26 cellular contexts compared by ENCODE assay signal in genomic region chr2:25283921-25284320, GRCh38. TPM values are rescaled to one million over a fixed set of nuclear protein-coding genes. Genes with fewer than 3 reads are reported as not detected.
DNase-seq lines count a peak whose midpoint lies in the region; ATAC-seq and TF ChIP-seq lines count a peak whose summit lies in the region.
"Had no signal": no experiment of that assay in that cellular context is flagged by ENCODE, and none has a peak within 500 bp of the region (broad histone marks: within the 10 kb centered on the region; RNA-seq: fewer than 3 reads in every experiment).

No MANE protein-coding gene starts in this region.

- H3K36me3 ChIP-seq in naive thymus-derived CD4-positive, alpha-beta T cell (ENCODE audit: control insufficient read depth in 2 of 3, insufficient read depth in 3 of 3, low read length in 3 of 3), result peaks cover 0 to 24% (median 0%) of the 10 kb centered on the region in 3 experiments

- POLR2A ChIA-PET in CD4-positive, alpha-beta T cell (lab: Charles Lee), result interaction anchor here (1.9 to 4.3 kb wide), 4 partner anchors 7 to 11 kb away, joined by 10 to 83 read pairs (median 54); no protein-coding TSS in a partner anchor
- POLR2A ChIA-PET in naive thymus-derived CD4-positive, alpha-beta T cell (lab: Charles Lee), result interaction anchor here (3.1 to 12.4 kb wide), 6 partner anchors 5 to 33 kb away, joined by 10 to 287 read pairs (median 69); no protein-coding TSS in a partner anchor

- peaks cover 40% of the 10 kb centered on the region for H3K36me3 Mint-ChIP-seq in T-helper 2 cell treated with Interferon-gamma antibody and Interleukin-4, amounts not matched to agents 5 μg/mL and 100 μg/mL, for 36 hours (ENCODE audit: low read depth)
- peaks cover 49% of the 10 kb centered on the region for H3K36me3 Mint-ChIP-seq in CD4-positive, alpha-beta T cell (ENCODE audit: low read depth)
- H3K36me3 Mint-ChIP-seq in T-helper 17 cell (ENCODE audit: low read depth), result peaks cover 3% of the 10 kb centered on the region
- peaks cover 0 to 26% (median 21%) of the 10 kb centered on the region in 5 donors for H3K36me3 Mint-ChIP-seq in naive thymus-derived CD4-positive, alpha-beta T cell

- no peak for ATAC-seq in CD4-positive, alpha-beta T cell (ENCODE audit: poor library complexity)
- no peak for ATAC-seq in T-helper 17 cell
- no peak for ATAC-seq in naive thymus-derived CD4-positive, alpha-beta T cell
- no peak for ATAC-seq in HG03354 (IDR thresholded peaks at IDR 0.05; ENCODE audit: poor library complexity, severe bottlenecking, unreplicated experiment)
- ATAC-seq: Right ventricle myocardium inferior, SK-N-SH treated with all-trans-retinoic acid at 6 μM for 48 hours had no signal

- TF ChIP-seq CTCF in CD4-positive, alpha-beta T cell (IDR thresholded peaks at IDR 0.05), result no peak

- no peak for DNase-seq in T-helper 2 cell treated with Interferon-gamma antibody and Interleukin-4, amounts not matched to agents 5 μg/mL and 100 μg/mL, for 36 hours (ENCODE audit: low spot score)
- DNase-seq in T-helper 2 cell (no peak), T-helper 17 cell (no peak), NCI-H345 (lab: John Stamatoyannopoulos, UW) (no peak)
- DNase-seq in CD4-positive, alpha-beta T cell, result no peak
- no peak for DNase-seq in naive thymus-derived CD4-positive, alpha-beta T cell
- no peak for DNase-seq in stimulated activated naive CD4-positive, alpha-beta T cell treated with Interleukin-2 at 50 U/mL for 16 hours (lab: John Stamatoyannopoulos, UW)
- DNase-seq: ACHN; BE2C; Caco-2; DMS 273 treated with DMSO at 0.1 percent for 48 hours; DMS79 treated with DMSO at 0.1 percent for 48 hours; NCI-H1048; NCI-H1436; NCI-H187; NCI-H446; NCI-H524 treated with DMSO at 0.1 percent for 48 hours; NCI-H774; NK-92 treated with Interleukin-12 subunit alpha and Interleukin-12 subunit beta, amount 100 ng/mL, for 24 hours; SJCRH30 had no signal

- H3K4me3 Mint-ChIP-seq in T-helper 2 cell treated with Interferon-gamma antibody and Interleukin-4, amounts not matched to agents 5 μg/mL and 100 μg/mL, for 36 hours, result no peak overlapping the region
- H3K4me3 Mint-ChIP-seq in CD4-positive, alpha-beta T cell, result peak overlapping the region; percentile 38
- H3K4me3 Mint-ChIP-seq in T-helper 17 cell, result no peak overlapping the region
- H3K4me3 Mint-ChIP-seq in naive thymus-derived CD4-positive, alpha-beta T cell, result peak overlapping the region in 4 of 10 donors; percentile 6 to 72 (median 34)
- H3K4me3 Mint-ChIP-seq: CD14-positive monocyte had no signal

- H3K9me3 ChIP-seq in CD4-positive, alpha-beta T cell (ENCODE audit: control insufficient read depth, low read length), result no peaks in the 10 kb centered on the region
- no peaks in the 10 kb centered on the region for H3K9me3 ChIP-seq in T-helper 17 cell (ENCODE audit: control insufficient read depth, low read length, poor library complexity, severe bottlenecking)
- H3K9me3 ChIP-seq in naive thymus-derived CD4-positive, alpha-beta T cell (ENCODE audit: control insufficient read depth in 2 of 3, low read length in 3 of 3), result no peaks in the 10 kb centered on the region
- H3K9me3 ChIP-seq: BE2C, Caco-2, SJCRH30 had no signal

- peak overlapping the region; percentile 43 for H3K27ac ChIP-seq in CD4-positive, alpha-beta T cell (ENCODE audit: low read depth, low read length)
- peak overlapping the region; percentile 60 for H3K27ac ChIP-seq in naive thymus-derived CD4-positive, alpha-beta T cell (ENCODE audit: low read depth, low read length)
- H3K27ac ChIP-seq: 22Rv1, PC-9, SJCRH30 had no signal

- peak overlapping the region; percentile 26 for H3K27ac Mint-ChIP-seq in T-helper 2 cell treated with Interferon-gamma antibody and Interleukin-4, amounts not matched to agents 5 μg/mL and 100 μg/mL, for 36 hours
- H3K27ac Mint-ChIP-seq in CD4-positive, alpha-beta T cell, result peak overlapping the region; percentile 99
- peak overlapping the region; percentile 93 for H3K27ac Mint-ChIP-seq in T-helper 17 cell
- peak overlapping the region in 8 of 9 donors; percentile 82 to 100 (median 98) for H3K27ac Mint-ChIP-seq in naive thymus-derived CD4-positive, alpha-beta T cell

- H3K27me3 ChIP-seq in CD4-positive, alpha-beta T cell (ENCODE audit: control insufficient read depth, insufficient read depth, low read length), result no peaks in the 10 kb centered on the region
- H3K27me3 ChIP-seq in naive thymus-derived CD4-positive, alpha-beta T cell (ENCODE audit: control insufficient read depth in 2 of 2, insufficient read depth in 2 of 2, low read length in 2 of 2), result no peaks in the 10 kb centered on the region
- H3K27me3 ChIP-seq: BE2C, SJCRH30 had no signal

- H3K4me1 ChIP-seq in naive thymus-derived CD4-positive, alpha-beta T cell (ENCODE audit: control insufficient read depth in 2 of 2, insufficient read depth in 2 of 2, low read length in 2 of 2), result peaks cover 31 to 59% of the 10 kb centered on the region in 2 donors
- H3K4me1 ChIP-seq: Caco-2 had no signal

- no peak overlapping the region for H3K4me3 ChIP-seq in naive thymus-derived CD4-positive, alpha-beta T cell (ENCODE audit: low read length)
- H3K4me3 ChIP-seq: PC-9, SJCRH30 had no signal

- CTCF ChIA-PET in CD4-positive, alpha-beta T cell (lab: Charles Lee), result no interaction called here
- CTCF ChIA-PET in naive thymus-derived CD4-positive, alpha-beta T cell (lab: Charles Lee), result interaction anchor here (3.3 kb wide), 1 partner anchor 11 kb away, joined by 15 read pairs; no protein-coding TSS in a partner anchor

- intact Hi-C loops in CD4-positive, alpha-beta T cell (cut with DNase I, micrococcal nuclease), result no loop called here
- intact Hi-C loops in naive thymus-derived CD4-positive, alpha-beta T cell (cut with micrococcal nuclease), result no loop called here

- peaks cover 40% of the 10 kb centered on the region for H3K4me1 Mint-ChIP-seq in T-helper 2 cell treated with Interferon-gamma antibody and Interleukin-4, amounts not matched to agents 5 μg/mL and 100 μg/mL, for 36 hours (ENCODE audit: low read depth)
- peaks cover 70% of the 10 kb centered on the region for H3K4me1 Mint-ChIP-seq in CD4-positive, alpha-beta T cell (ENCODE audit: low read depth)
- peaks cover 35% of the 10 kb centered on the region for H3K4me1 Mint-ChIP-seq in T-helper 17 cell
- H3K4me1 Mint-ChIP-seq in naive thymus-derived CD4-positive, alpha-beta T cell, result peaks cover 37 to 86% (median 71%) of the 10 kb centered on the region in 7 donors

- H3K27me3 Mint-ChIP-seq in T-helper 2 cell treated with Interferon-gamma antibody and Interleukin-4, amounts not matched to agents 5 μg/mL and 100 μg/mL, for 36 hours (ENCODE audit: low read depth), result no peaks in the 10 kb centered on the region
- H3K27me3 Mint-ChIP-seq in CD4-positive, alpha-beta T cell, result no peaks in the 10 kb centered on the region
- no peaks in the 10 kb centered on the region for H3K27me3 Mint-ChIP-seq in T-helper 17 cell
- H3K27me3 Mint-ChIP-seq in naive thymus-derived CD4-positive, alpha-beta T cell, result no peaks in the 10 kb centered on the region

- no peaks in the 10 kb centered on the region for H3K9me3 Mint-ChIP-seq in T-helper 2 cell treated with Interferon-gamma antibody and Interleukin-4, amounts not matched to agents 5 μg/mL and 100 μg/mL, for 36 hours
- H3K9me3 Mint-ChIP-seq in CD4-positive, alpha-beta T cell, result no peaks in the 10 kb centered on the region
- peaks cover 0 to 2% (median 0%) of the 10 kb centered on the region in 11 donors for H3K9me3 Mint-ChIP-seq in naive thymus-derived CD4-positive, alpha-beta T cell
- H3K9me3 Mint-ChIP-seq: CD14-positive monocyte had no signal

RNA-seq across cellular contexts. Expression of gene DNMT3A, which starts 57.8 kb away (rescaled TPM):
- total RNA-seq in CD4-positive, alpha-beta T cell, result 10 to 100 TPM; 57.1 to 62.1 TPM
- 10 to 100 TPM; 62.8 to 67.6 TPM for total RNA-seq in T-helper 17 cell
- total RNA-seq in naive thymus-derived CD4-positive, alpha-beta T cell, result 100 to 1,000 TPM in 3 of 5 experiments, 10 to 100 TPM in 2; 78.9 to 117 (median 106) TPM
- 10 to 100 TPM; 19.4 to 29.0 TPM for polyA plus RNA-seq in naive thymus-derived CD4-positive, alpha-beta T cell

Comparison
In these comparisons a context has a peak if more than half of its experiments do, and no peak if none do; other contexts are left out.
1. H3K27ac Mint-ChIP-seq: peak in every context shown above with its lines; median percentile 99 in CD4-positive, alpha-beta T cell; 98 in naive thymus-derived CD4-positive, alpha-beta T cell; 93 in T-helper 17 cell; 26 in T-helper 2 cell treated with Interferon-gamma antibody and Interleukin-4, amounts not matched to agents 5 μg/mL and 100 μg/mL, for 36 hours.